Comparison of ENCODE assay signal across 9 cellular contexts in genomic region chr9:121735792-121736130, GRCh38.
A peak's percentile ranks its signal among the peaks of the same experiment; 100 is the strongest.
DNase-seq lines count a peak whose midpoint lies in the region; ATAC-seq and TF ChIP-seq lines count a peak whose summit lies in the region.
"Had no signal": no experiment of that assay in that cellular context is flagged by ENCODE, and none has a peak within 500 bp of the region (broad histone marks: within the 10 kb centered on the region; RNA-seq: fewer than 3 reads in every experiment).

No MANE protein-coding gene starts in this region.

- POLR2A ChIA-PET in CD8-positive, alpha-beta T cell (lab: Charles Lee): no interaction called here
- POLR2A ChIA-PET in T-cell (lab: Charles Lee): no interaction called here

- H3K4me3 Mint-ChIP-seq in CD8-positive, alpha-beta T cell: peak overlapping the region; percentile 54
- peak overlapping the region; percentile 61 for H3K4me3 Mint-ChIP-seq in progenitor cell of endocrine pancreas (ENCODE audit: low read depth)
- peak overlapping the region in 1 of 3 donors; percentile 57 for H3K4me3 Mint-ChIP-seq in T-cell
- H3K4me3 Mint-ChIP-seq: activated CD4-positive, alpha-beta T cell treated with anti-CD3 and anti-CD28 coated beads, Interleukin-2, amount 10 ng/mL, durations not matched to agents 24 days and 14 days had no signal

- no peaks in the 10 kb centered on the region for H3K36me3 Mint-ChIP-seq in CD8-positive, alpha-beta T cell
- H3K36me3 Mint-ChIP-seq in progenitor cell of endocrine pancreas (ENCODE audit: insufficient read depth) (no peaks in the 10 kb centered on the region), T-cell (no peaks in the 10 kb centered on the region)

- H3K27me3 Mint-ChIP-seq in CD8-positive, alpha-beta T cell (ENCODE audit: low read depth): peaks cover 20% of the 10 kb centered on the region
- H3K27me3 Mint-ChIP-seq in progenitor cell of endocrine pancreas (no peaks in the 10 kb centered on the region), T-cell (peaks cover 34 to 42% of the 10 kb centered on the region in 2 donors)

- H3K4me3 ChIP-seq in CD8-positive, alpha-beta T cell (ENCODE audit: low read depth, low read length): no peak overlapping the region
- peak overlapping the region; percentile 47 for H3K4me3 ChIP-seq in brain microvascular endothelial cell (ENCODE audit: low read depth, low read length)
- peak overlapping the region; percentile 34 for H3K4me3 ChIP-seq in iPS-11a (ENCODE audit: low read depth, low read length)

- H3K4me1 ChIP-seq in CD8-positive, alpha-beta T cell (ENCODE audit: insufficient read depth, low read length): peaks cover 3% of the 10 kb centered on the region

- intact Hi-C loops in CD8-positive, alpha-beta T cell (cut with DNase I, micrococcal nuclease): no loop called here

- no peaks in the 10 kb centered on the region for H3K9me3 ChIP-seq in CD8-positive, alpha-beta T cell (ENCODE audit: low read length)

- H3K27ac Mint-ChIP-seq in CD8-positive, alpha-beta T cell: no peak overlapping the region
- H3K27ac Mint-ChIP-seq in progenitor cell of endocrine pancreas: peak overlapping the region; percentile 63
- no peak overlapping the region for H3K27ac Mint-ChIP-seq in T-cell
- H3K27ac Mint-ChIP-seq: activated CD4-positive, alpha-beta T cell treated with anti-CD3 and anti-CD28 coated beads, Interleukin-2, amount 10 ng/mL, durations not matched to agents 24 days and 14 days had no signal

- H3K27ac ChIP-seq in CD8-positive, alpha-beta T cell (ENCODE audit: low read depth, low read length): no peak overlapping the region
- H3K27ac ChIP-seq in brain microvascular endothelial cell: peak overlapping the region; percentile 37

- no peak for ATAC-seq in CD8-positive, alpha-beta T cell
- ATAC-seq in T-cell (replicated peaks in 1 of 4): no peak
- ATAC-seq in GM21360 (IDR thresholded peaks at IDR 0.05; ENCODE audit: unreplicated experiment): no peak

- TF ChIP-seq CTCF in CD8-positive, alpha-beta T cell (IDR thresholded peaks at IDR 0.05): no peak
- TF ChIP-seq CTCF in brain microvascular endothelial cell (IDR thresholded peaks at IDR 0.05; ENCODE audit: low read depth, low read length, missing control alignments) (no peak), progenitor cell of endocrine pancreas (IDR thresholded peaks at IDR 0.05; ENCODE audit: unreplicated experiment) (no peak)

- H3K27me3 ChIP-seq in CD8-positive, alpha-beta T cell (ENCODE audit: insufficient read depth, low read length): no peaks in the 10 kb centered on the region
- H3K27me3 ChIP-seq in brain microvascular endothelial cell (replicated peaks): no peaks in the 10 kb centered on the region

- DNase-seq in CD8-positive, alpha-beta T cell: peak in 1 of 7 experiments; percentile 12
- no peak for DNase-seq in brain microvascular endothelial cell
- DNase-seq in progenitor cell of endocrine pancreas (ENCODE audit: low spot score, unreplicated experiment): no peak
- no peak for DNase-seq in activated effector memory CD4-positive, alpha-beta T cell treated with anti-CD3 and anti-CD28 coated beads, Interleukin-2, amount 50 U/mL, for 16 hours
- no peak for DNase-seq in T-cell
- no peak for DNase-seq in ACHN
- DNase-seq: activated CD4-positive, alpha-beta T cell treated with anti-CD3 and anti-CD28 coated beads, Interleukin-2, amount 10 ng/mL, durations not matched to agents 24 days and 14 days had no signal

- H3K4me1 Mint-ChIP-seq in CD8-positive, alpha-beta T cell (ENCODE audit: low read depth): peaks cover 30% of the 10 kb centered on the region
- H3K4me1 Mint-ChIP-seq in progenitor cell of endocrine pancreas (ENCODE audit: low read depth) (peaks cover 46% of the 10 kb centered on the region), T-cell (peaks cover 11 to 22% (median 15%) of the 10 kb centered on the region in 3 donors)

- no peaks in the 10 kb centered on the region for H3K9me3 Mint-ChIP-seq in CD8-positive, alpha-beta T cell
- H3K9me3 Mint-ChIP-seq in progenitor cell of endocrine pancreas (ENCODE audit: low read depth) (no peaks in the 10 kb centered on the region), T-cell (no peaks in the 10 kb centered on the region)
- H3K9me3 Mint-ChIP-seq: activated CD4-positive, alpha-beta T cell treated with anti-CD3 and anti-CD28 coated beads, Interleukin-2, amount 10 ng/mL, durations not matched to agents 24 days and 14 days had no signal

- CTCF ChIA-PET in CD8-positive, alpha-beta T cell (lab: Charles Lee): interaction anchor here (1.6 kb wide), 1 partner anchor 10 kb away, joined by 3 read pairs; no protein-coding TSS in a partner anchor
- CTCF ChIA-PET in T-cell (lab: Charles Lee): no interaction called here

- H3K36me3 ChIP-seq in CD8-positive, alpha-beta T cell (ENCODE audit: insufficient read depth, low read length): no peaks in the 10 kb centered on the region
- no peaks in the 10 kb centered on the region for H3K36me3 ChIP-seq in brain microvascular endothelial cell (replicated peaks)

- in situ Hi-C loops in brain microvascular endothelial cell (cut with HindIII; ENCODE audit: low pct_ligation_motif_present, low sequenced_read_pairs): loop anchor here (25.0 kb wide), 1 partner anchor 227 kb away; no protein-coding TSS in a partner anchor
- in situ Hi-C loops in ACHN (cut with HindIII; ENCODE audit: low pct_ligation_motif_present, low pct_unique_long_range_greater_than_20kb, low sequenced_read_pairs): no loop called here
